ENCODE assay signal across 11 cellular contexts in the genomic region with DNA sequence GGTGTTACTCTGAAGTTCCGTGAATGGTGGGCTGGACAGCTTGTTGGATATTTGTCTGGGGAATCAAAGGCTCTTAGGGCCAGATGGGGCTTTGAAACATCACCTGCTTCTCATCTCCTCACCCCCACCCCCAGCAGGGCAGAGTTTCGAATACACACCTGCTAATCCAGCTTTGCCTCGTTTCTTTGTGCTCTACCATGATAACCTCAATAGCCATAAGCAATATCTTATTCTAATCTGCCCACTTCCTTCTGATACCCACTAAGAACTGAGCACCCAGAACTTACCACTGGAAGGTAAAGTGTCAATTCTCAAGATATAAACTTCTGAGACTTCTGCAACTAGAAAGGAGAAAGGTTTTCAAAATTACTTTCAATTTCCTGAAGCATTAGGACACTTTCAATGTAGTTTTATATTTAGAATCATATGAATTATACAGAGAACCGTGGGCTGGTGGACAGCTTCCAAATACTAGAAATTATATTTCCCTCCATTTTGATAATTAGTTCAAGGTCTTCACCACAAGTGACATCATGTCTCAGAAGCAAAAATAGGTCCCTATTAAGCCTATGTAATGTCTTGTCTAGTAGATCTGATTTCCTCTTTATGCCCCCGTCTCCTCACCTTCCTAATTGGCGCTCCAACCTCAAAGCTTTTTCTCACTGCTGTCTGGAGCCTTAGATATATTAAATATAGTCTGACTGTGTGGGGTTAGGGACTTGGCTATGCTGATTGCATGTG.
DNase-seq lines count a peak whose midpoint lies in the region; ATAC-seq and TF ChIP-seq lines count a peak whose summit lies in the region.
"Had no signal": no experiment of that assay in that cellular context is flagged by ENCODE, and none has a peak within 500 bp of the region (broad histone marks: within the 10 kb centered on the region; RNA-seq: fewer than 3 reads in every experiment).

No MANE protein-coding gene starts in this region.

- TF ChIP-seq CTCF in CD8-positive, alpha-beta T cell (IDR thresholded peaks at IDR 0.05): no peak
- TF ChIP-seq CTCF in esophagus muscularis mucosa (IDR thresholded peaks at IDR 0.05): no peak

- intact Hi-C loops in CD8-positive, alpha-beta T cell (cut with DNase I, micrococcal nuclease): loop anchor here in 1 of 2 experiments (5.0 kb wide), 1 partner anchor 92 kb away; a partner anchor contains a TSS
- intact Hi-C loops in esophagus muscularis mucosa (cut with DNase I): no loop called here

- H3K27ac Mint-ChIP-seq in CD8-positive, alpha-beta T cell: peak overlapping the region; percentile 90
- H3K27ac Mint-ChIP-seq in activated CD4-positive, alpha-beta memory T cell treated with anti-CD3 and anti-CD28 coated beads, Interleukin-2, amount 10 ng/mL, durations not matched to agents 7 days and 5 days: no peak overlapping the region

- H3K36me3 ChIP-seq in CD8-positive, alpha-beta T cell (ENCODE audit: insufficient read depth, low read length): no peaks in the 10 kb centered on the region
- H3K36me3 ChIP-seq in esophagus muscularis mucosa: no peaks in the 10 kb centered on the region

- POLR2A ChIA-PET in CD8-positive, alpha-beta T cell (lab: Charles Lee): interaction anchor here (0.7 to 1.1 kb wide), 3 partner anchors 42 to 811 kb away, joined by 3 to 4 read pairs (median 3); a partner anchor contains a TSS
- POLR2A ChIA-PET in activated CD4-positive, alpha-beta memory T cell treated with anti-CD3 and anti-CD28 coated beads, Interleukin-2, amount 10 ng/mL, durations not matched to agents 7 days and 5 days (lab: Charles Lee): interaction anchor here (0.9 kb wide), 2 partner anchors 94 to 295 kb away, joined by 3 to 5 read pairs; a partner anchor contains a TSS

- DNase-seq in CD8-positive, alpha-beta T cell: peak in 1 of 7 experiments; percentile 31
- DNase-seq in RPMI8226 (peak; percentile 78), C1 segment of cervical spinal cord (lab: John Stamatoyannopoulos, UW) (no peak), esophagus muscularis mucosa (ENCODE audit: extremely low spot score) (no peak)
- no peak for DNase-seq in activated CD4-positive, alpha-beta memory T cell treated with anti-CD3 and anti-CD28 coated beads, Interleukin-2, amount 10 ng/mL, durations not matched to agents 7 days and 5 days
- DNase-seq in stimulated activated CD4-positive, alpha-beta T cell treated with anti-CD3 and anti-CD28 coated beads, Interleukin-12 subunit alpha, Interleukin-12 subunit beta, amount 100 ng/mL, for 4 hours: no peak
- DNase-seq: COR-L47, erythroblast, NCI-H226 had no signal

- H3K4me3 Mint-ChIP-seq in CD8-positive, alpha-beta T cell: peak overlapping the region; percentile 74
- no peak overlapping the region for H3K4me3 Mint-ChIP-seq in activated CD4-positive, alpha-beta memory T cell treated with anti-CD3 and anti-CD28 coated beads, Interleukin-2, amount 10 ng/mL, durations not matched to agents 7 days and 5 days

- no peak overlapping the region for H3K27ac ChIP-seq in CD8-positive, alpha-beta T cell (ENCODE audit: low read depth, low read length)
- no peak overlapping the region for H3K27ac ChIP-seq in esophagus muscularis mucosa (replicated peaks in 1 of 4)

- no peaks in the 10 kb centered on the region for H3K9me3 Mint-ChIP-seq in CD8-positive, alpha-beta T cell
- H3K9me3 Mint-ChIP-seq in activated CD4-positive, alpha-beta memory T cell treated with anti-CD3 and anti-CD28 coated beads, Interleukin-2, amount 10 ng/mL, durations not matched to agents 7 days and 5 days: no peaks in the 10 kb centered on the region

- peaks cover 35% of the 10 kb centered on the region for H3K4me1 ChIP-seq in CD8-positive, alpha-beta T cell (ENCODE audit: insufficient read depth, low read length)
- H3K4me1 ChIP-seq in esophagus muscularis mucosa: peaks cover 0 to 5% (median 0%) of the 10 kb centered on the region in 4 donors

- no peaks in the 10 kb centered on the region for H3K27me3 ChIP-seq in CD8-positive, alpha-beta T cell (ENCODE audit: insufficient read depth, low read length)
- peaks cover 0 to 8% (median 0%) of the 10 kb centered on the region in 4 donors for H3K27me3 ChIP-seq in esophagus muscularis mucosa

- 57% methylated on average over 5 of the region's 6 CpGs for WGBS in esophagus muscularis mucosa

- CTCF ChIA-PET in CD8-positive, alpha-beta T cell (lab: Charles Lee): interaction anchor here (2.6 kb wide), 1 partner anchor 41 kb away, joined by 7 read pairs; no protein-coding TSS in a partner anchor
- CTCF ChIA-PET in activated CD4-positive, alpha-beta memory T cell treated with anti-CD3 and anti-CD28 coated beads, Interleukin-2, amount 10 ng/mL, durations not matched to agents 7 days and 5 days (lab: Charles Lee): interaction anchor here (2.4 kb wide), 1 partner anchor 41 kb away, joined by 9 read pairs; no protein-coding TSS in a partner anchor

- no peaks in the 10 kb centered on the region for H3K36me3 Mint-ChIP-seq in CD8-positive, alpha-beta T cell
- H3K36me3 Mint-ChIP-seq in activated CD4-positive, alpha-beta memory T cell treated with anti-CD3 and anti-CD28 coated beads, Interleukin-2, amount 10 ng/mL, durations not matched to agents 7 days and 5 days (ENCODE audit: low read depth): no peaks in the 10 kb centered on the region

- no peak overlapping the region for H3K4me3 ChIP-seq in CD8-positive, alpha-beta T cell (ENCODE audit: low read depth, low read length)
- H3K4me3 ChIP-seq in esophagus muscularis mucosa: no peak overlapping the region

- no peak for TF ChIP-seq POLR2A in esophagus muscularis mucosa (IDR thresholded peaks at IDR 0.05; ENCODE audit: low read depth)

- H3K4me1 Mint-ChIP-seq in CD8-positive, alpha-beta T cell (ENCODE audit: low read depth): peaks cover 39% of the 10 kb centered on the region
- peaks cover 28% of the 10 kb centered on the region for H3K4me1 Mint-ChIP-seq in activated CD4-positive, alpha-beta memory T cell treated with anti-CD3 and anti-CD28 coated beads, Interleukin-2, amount 10 ng/mL, durations not matched to agents 7 days and 5 days

- no peaks in the 10 kb centered on the region for H3K27me3 Mint-ChIP-seq in CD8-positive, alpha-beta T cell (ENCODE audit: low read depth)
- no peaks in the 10 kb centered on the region for H3K27me3 Mint-ChIP-seq in activated CD4-positive, alpha-beta memory T cell treated with anti-CD3 and anti-CD28 coated beads, Interleukin-2, amount 10 ng/mL, durations not matched to agents 7 days and 5 days

- no peaks in the 10 kb centered on the region for H3K9me3 ChIP-seq in CD8-positive, alpha-beta T cell (ENCODE audit: low read length)
- H3K9me3 ChIP-seq in esophagus muscularis mucosa: no peaks in the 10 kb centered on the region

- no peak for TF ChIP-seq EP300 in esophagus muscularis mucosa (IDR thresholded peaks at IDR 0.05)

- peak; percentile 67 for ATAC-seq in CD8-positive, alpha-beta T cell
- ATAC-seq in GM18867 (IDR thresholded peaks at IDR 0.05; ENCODE audit: unreplicated experiment): peak; percentile 78
- peak; percentile 59 for ATAC-seq in HG02938 (IDR thresholded peaks at IDR 0.05; ENCODE audit: unreplicated experiment)
